ENCODE assay signal across 1 cellular context in the genomic region with DNA sequence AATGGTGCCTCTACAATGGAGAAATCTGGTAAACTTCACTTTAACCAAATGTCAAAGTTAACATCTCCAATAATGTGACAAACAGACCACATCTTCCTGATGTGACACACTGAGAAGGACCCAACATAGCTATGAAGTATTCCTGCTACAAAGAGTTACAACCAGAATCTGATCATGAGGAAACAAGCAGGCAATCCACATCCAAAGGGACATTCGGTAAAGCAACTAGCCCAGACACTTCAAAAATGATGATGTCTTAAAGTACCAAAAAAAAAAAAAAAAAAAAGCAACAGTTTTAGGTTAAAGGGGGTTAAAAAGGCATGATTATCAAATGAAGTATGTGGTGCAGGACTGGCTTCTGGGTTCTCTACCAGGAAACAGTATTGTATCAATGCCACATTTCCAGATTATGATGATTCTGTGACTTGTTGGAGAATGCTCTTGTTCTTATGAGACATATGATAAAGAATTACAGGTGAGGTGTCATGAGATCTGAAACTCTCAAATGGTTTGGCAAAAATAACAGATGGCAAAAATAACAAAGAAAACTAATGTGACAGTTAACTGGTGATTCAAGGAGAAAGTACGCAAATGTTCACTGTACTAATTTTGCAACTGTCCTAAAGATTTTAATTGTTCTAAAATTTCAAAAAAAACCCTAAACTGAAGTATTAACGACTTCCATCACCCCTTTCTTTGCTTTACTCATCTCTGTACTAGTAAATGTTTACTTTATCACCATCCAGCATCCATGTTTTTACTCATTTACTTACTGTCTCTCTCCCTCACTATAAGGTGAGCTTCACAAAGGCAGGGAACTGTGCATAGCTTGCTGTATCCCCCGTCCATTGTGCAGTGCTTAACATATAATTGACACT.
A peak's percentile ranks its signal among the peaks of the same experiment; 100 is the strongest.
TF ChIP-seq lines count a peak whose summit lies in the region.

No MANE protein-coding gene starts in this region.

TF ChIP-seq in GM12878, 131 proteins besides CTCF, POLR2A, EP300 and RAD21 (continued from another document):
- TF ChIP-seq POLR2AphosphoS5 (IDR thresholded peaks at IDR 0.05; ENCODE audit: low read length), result peak; percentile 13
- TF ChIP-seq, protein P1, sequence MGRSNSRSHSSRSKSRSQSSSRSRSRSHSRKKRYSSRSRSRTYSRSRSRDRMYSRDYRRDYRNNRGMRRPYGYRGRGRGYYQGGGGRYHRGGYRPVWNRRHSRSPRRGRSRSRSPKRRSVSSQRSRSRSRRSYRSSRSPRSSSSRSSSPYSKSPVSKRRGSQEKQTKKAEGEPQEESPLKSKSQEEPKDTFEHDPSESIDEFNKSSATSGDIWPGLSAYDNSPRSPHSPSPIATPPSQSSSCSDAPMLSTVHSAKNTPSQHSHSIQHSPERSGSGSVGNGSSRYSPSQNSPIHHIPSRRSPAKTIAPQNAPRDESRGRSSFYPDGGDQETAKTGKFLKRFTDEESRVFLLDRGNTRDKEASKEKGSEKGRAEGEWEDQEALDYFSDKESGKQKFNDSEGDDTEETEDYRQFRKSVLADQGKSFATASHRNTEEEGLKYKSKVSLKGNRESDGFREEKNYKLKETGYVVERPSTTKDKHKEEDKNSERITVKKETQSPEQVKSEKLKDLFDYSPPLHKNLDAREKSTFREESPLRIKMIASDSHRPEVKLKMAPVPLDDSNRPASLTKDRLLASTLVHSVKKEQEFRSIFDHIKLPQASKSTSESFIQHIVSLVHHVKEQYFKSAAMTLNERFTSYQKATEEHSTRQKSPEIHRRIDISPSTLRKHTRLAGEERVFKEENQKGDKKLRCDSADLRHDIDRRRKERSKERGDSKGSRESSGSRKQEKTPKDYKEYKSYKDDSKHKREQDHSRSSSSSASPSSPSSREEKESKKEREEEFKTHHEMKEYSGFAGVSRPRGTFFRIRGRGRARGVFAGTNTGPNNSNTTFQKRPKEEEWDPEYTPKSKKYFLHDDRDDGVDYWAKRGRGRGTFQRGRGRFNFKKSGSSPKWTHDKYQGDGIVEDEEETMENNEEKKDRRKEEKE (IDR thresholded peaks at IDR 0.05), result no peak
- peak; percentile 38 for TF ChIP-seq CREM (IDR thresholded peaks at IDR 0.05; ENCODE audit: low read depth)
- TF ChIP-seq, protein P2, sequence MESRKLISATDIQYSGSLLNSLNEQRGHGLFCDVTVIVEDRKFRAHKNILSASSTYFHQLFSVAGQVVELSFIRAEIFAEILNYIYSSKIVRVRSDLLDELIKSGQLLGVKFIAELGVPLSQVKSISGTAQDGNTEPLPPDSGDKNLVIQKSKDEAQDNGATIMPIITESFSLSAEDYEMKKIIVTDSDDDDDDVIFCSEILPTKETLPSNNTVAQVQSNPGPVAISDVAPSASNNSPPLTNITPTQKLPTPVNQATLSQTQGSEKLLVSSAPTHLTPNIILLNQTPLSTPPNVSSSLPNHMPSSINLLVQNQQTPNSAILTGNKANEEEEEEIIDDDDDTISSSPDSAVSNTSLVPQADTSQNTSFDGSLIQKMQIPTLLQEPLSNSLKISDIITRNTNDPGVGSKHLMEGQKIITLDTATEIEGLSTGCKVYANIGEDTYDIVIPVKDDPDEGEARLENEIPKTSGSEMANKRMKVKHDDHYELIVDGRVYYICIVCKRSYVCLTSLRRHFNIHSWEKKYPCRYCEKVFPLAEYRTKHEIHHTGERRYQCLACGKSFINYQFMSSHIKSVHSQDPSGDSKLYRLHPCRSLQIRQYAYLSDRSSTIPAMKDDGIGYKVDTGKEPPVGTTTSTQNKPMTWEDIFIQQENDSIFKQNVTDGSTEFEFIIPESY (IDR thresholded peaks at IDR 0.05), result no peak
- no peak for TF ChIP-seq PAX8 (IDR thresholded peaks at IDR 0.05)
- TF ChIP-seq SIN3A (IDR thresholded peaks at IDR 0.05; ENCODE audit: low read depth, low read length), result no peak
- TF ChIP-seq RCOR1 (conservative IDR thresholded peaks at IDR 0.05; ENCODE audit: low read depth, low read length), result 0 out of 2 replicates have a peak, but pooled peaks have one; percentile 29
- peak; percentile 67 for TF ChIP-seq ATF7 (IDR thresholded peaks at IDR 0.05; ENCODE audit: low read depth)
- peak; percentile 71 for TF ChIP-seq NBN (IDR thresholded peaks at IDR 0.05)
- no peak for TF ChIP-seq SREBF1 (IDR thresholded peaks at IDR 0.05; ENCODE audit: low read length)
- no peak for TF ChIP-seq SREBF2 (IDR thresholded peaks at IDR 0.05; ENCODE audit: low read length)
- TF ChIP-seq ATF2 (IDR thresholded peaks at IDR 0.05; ENCODE audit: low read length), result no peak; the same call in 1 of the 2 replicates
- peak; percentile 54; the same call in 1 of the 2 replicates for TF ChIP-seq DPF2 (IDR thresholded peaks at IDR 0.05)
- peak; percentile 47 to 57; a peak in 2 of 4 replicates for TF ChIP-seq BHLHE40 (IDR thresholded peaks at IDR 0.05; ENCODE audit: borderline replicate concordance in 1 of 2, low read depth in 2 of 2, low read length in 1 of 2)
- TF ChIP-seq SMC3 (IDR thresholded peaks at IDR 0.05; ENCODE audit: borderline replicate concordance, low read length), result no peak
- no peak for TF ChIP-seq YBX1 (IDR thresholded peaks at IDR 0.05)
- peak; percentile 89 for TF ChIP-seq JUNB (IDR thresholded peaks at IDR 0.05)
- no peak for TF ChIP-seq TBL1XR1 (IDR thresholded peaks at IDR 0.05; ENCODE audit: low read depth, low read length)
- peak; percentile 78 for TF ChIP-seq SMAD1 (IDR thresholded peaks at IDR 0.05; ENCODE audit: low read depth, partially characterized antibody)
- TF ChIP-seq, protein P3, sequence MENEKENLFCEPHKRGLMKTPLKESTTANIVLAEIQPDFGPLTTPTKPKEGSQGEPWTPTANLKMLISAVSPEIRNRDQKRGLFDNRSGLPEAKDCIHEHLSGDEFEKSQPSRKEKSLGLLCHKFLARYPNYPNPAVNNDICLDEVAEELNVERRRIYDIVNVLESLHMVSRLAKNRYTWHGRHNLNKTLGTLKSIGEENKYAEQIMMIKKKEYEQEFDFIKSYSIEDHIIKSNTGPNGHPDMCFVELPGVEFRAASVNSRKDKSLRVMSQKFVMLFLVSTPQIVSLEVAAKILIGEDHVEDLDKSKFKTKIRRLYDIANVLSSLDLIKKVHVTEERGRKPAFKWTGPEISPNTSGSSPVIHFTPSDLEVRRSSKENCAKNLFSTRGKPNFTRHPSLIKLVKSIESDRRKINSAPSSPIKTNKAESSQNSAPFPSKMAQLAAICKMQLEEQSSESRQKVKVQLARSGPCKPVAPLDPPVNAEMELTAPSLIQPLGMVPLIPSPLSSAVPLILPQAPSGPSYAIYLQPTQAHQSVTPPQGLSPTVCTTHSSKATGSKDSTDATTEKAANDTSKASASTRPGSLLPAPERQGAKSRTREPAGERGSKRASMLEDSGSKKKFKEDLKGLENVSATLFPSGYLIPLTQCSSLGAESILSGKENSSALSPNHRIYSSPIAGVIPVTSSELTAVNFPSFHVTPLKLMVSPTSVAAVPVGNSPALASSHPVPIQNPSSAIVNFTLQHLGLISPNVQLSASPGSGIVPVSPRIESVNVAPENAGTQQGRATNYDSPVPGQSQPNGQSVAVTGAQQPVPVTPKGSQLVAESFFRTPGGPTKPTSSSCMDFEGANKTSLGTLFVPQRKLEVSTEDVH (IDR thresholded peaks at IDR 0.05; ENCODE audit: low read depth, partially characterized antibody), result no peak
- TF ChIP-seq BMI1 (IDR thresholded peaks at IDR 0.05; ENCODE audit: borderline replicate concordance), result peak; percentile 36; the same call in 1 of the 2 replicates
- no peak for TF ChIP-seq HCFC1 (IDR thresholded peaks at IDR 0.05; ENCODE audit: low read length)
- TF ChIP-seq IKZF2 (IDR thresholded peaks at IDR 0.05), result peak; percentile 28 to 33; a peak in 2 of 4 replicates
- no peak for TF ChIP-seq KAT2A (conservative IDR thresholded peaks at IDR 0.05; ENCODE audit: control insufficient read depth, low read depth, low read length)
- no peak for TF ChIP-seq ZNF687 (IDR thresholded peaks at IDR 0.05)
- TF ChIP-seq ZNF274 (IDR thresholded peaks at IDR 0.05; ENCODE audit: insufficient read depth, insufficient read length), result no peak
- TF ChIP-seq RUNX3 (IDR thresholded peaks at IDR 0.05; ENCODE audit: low read length), result peak; percentile 36
